Comparison of ENCODE assay signal across 9 cellular contexts in the genomic region with DNA sequence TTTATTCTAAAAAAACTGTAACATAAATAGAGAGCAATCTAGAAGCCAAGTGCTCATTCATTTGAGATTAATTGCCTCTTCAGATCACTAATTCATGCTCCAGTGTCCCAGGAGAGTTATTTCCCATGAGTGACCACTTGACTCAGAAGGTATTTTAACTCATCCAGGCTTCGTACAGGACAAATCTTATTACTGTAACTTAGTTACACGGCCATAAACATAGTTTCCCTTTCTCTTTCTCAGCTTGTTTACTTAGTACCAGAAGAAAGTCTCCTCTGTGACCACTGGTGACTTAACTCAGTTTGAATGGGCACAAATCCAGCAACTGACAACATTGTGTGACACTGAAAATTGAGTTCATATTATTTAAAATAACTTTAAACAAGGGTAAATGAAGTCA. TPM values are rescaled to one million over a fixed set of nuclear protein-coding genes. Genes with fewer than 3 reads are reported as not detected.
DNase-seq lines count a peak whose midpoint lies in the region; ATAC-seq and TF ChIP-seq lines count a peak whose summit lies in the region.
"Had no signal": no experiment of that assay in that cellular context is flagged by ENCODE, and none has a peak within 500 bp of the region (broad histone marks: within the 10 kb centered on the region; RNA-seq: fewer than 3 reads in every experiment).

No MANE protein-coding gene starts in this region.

- 35% methylated on average over 2 of the region's 2 CpGs for WGBS in smooth muscle cell (ENCODE audit: low lambda C conversion rate)

- H3K79me2 ChIP-seq in smooth muscle cell (ENCODE audit: low read depth) = no peaks in the 10 kb centered on the region

- no peaks in the 10 kb centered on the region for H4K20me1 ChIP-seq in smooth muscle cell (ENCODE audit: low read depth)

- peak overlapping the region; percentile 3 for H3K27ac ChIP-seq in smooth muscle cell (ENCODE audit: low read depth)
- H3K27ac ChIP-seq: thoracic aorta had no signal

- H3K4me2 ChIP-seq in smooth muscle cell = no peak overlapping the region

- ATAC-seq in HG03432 (IDR thresholded peaks at IDR 0.05; ENCODE audit: unreplicated experiment) = peak; percentile 77

- no peak for TF ChIP-seq CTCF in smooth muscle cell (IDR thresholded peaks at IDR 0.05; ENCODE audit: borderline replicate concordance, insufficient read depth, poor library complexity, severe bottlenecking)

- no peaks in the 10 kb centered on the region for H3K9me3 ChIP-seq in smooth muscle cell (replicated peaks; ENCODE audit: low read depth)
- no peaks in the 10 kb centered on the region for H3K9me3 ChIP-seq in HAP-1
- H3K9me3 ChIP-seq: thoracic aorta had no signal

- H3K9ac ChIP-seq in smooth muscle cell (ENCODE audit: low read depth) = no peak overlapping the region

- DNase-seq in NCI-H2196 (lab: John Stamatoyannopoulos, UW; ENCODE audit: unreplicated experiment) = peak; percentile 33
- no peak for DNase-seq in NCI-H2196 treated with DMSO at 0.1 percent for 48 hours (lab: John Stamatoyannopoulos, UW; ENCODE audit: unreplicated experiment)
- DNase-seq in T1000 (lab: John Stamatoyannopoulos, UW) = peak; percentile 7
- no peak for DNase-seq in smooth muscle cell (lab: John Stamatoyannopoulos, UW; ENCODE audit: unreplicated experiment)
- DNase-seq in HAP-1 (ENCODE audit: low spot score in 2 of 2) = no peak
- no peak for DNase-seq in medulla oblongata (ENCODE audit: extremely low spot score)
- no peak for DNase-seq in KBM-7

- in situ Hi-C loops in HAP-1 (cut with MboI; ENCODE audit: low sequenced_read_pairs) = no loop called here
- in situ Hi-C loops in KBM-7 (cut with MboI; ENCODE audit: low pct_unique_long_range_greater_than_20kb, low sequenced_read_pairs) = loop anchor here (25.0 kb wide), 1 partner anchor 550 kb away; no protein-coding TSS in a partner anchor

- no peaks in the 10 kb centered on the region for H3K4me1 ChIP-seq in smooth muscle cell (ENCODE audit: low read depth)
- no peaks in the 10 kb centered on the region for H3K4me1 ChIP-seq in HAP-1

- H3K27me3 ChIP-seq in smooth muscle cell (ENCODE audit: low read depth) (no peaks in the 10 kb centered on the region), HAP-1 (ENCODE audit: low read depth) (no peaks in the 10 kb centered on the region)

- H3K4me3 ChIP-seq in smooth muscle cell (peak overlapping the region; percentile 5), HAP-1 (no peak overlapping the region)
- H3K4me3 ChIP-seq: thoracic aorta had no signal

- peaks cover 6% of the 10 kb centered on the region for H3F3A ChIP-seq in smooth muscle cell (ENCODE audit: low read depth)

- H3K36me3 ChIP-seq in smooth muscle cell (ENCODE audit: low read depth) = peaks cover 5% of the 10 kb centered on the region
- peaks cover 3% of the 10 kb centered on the region for H3K36me3 ChIP-seq in HAP-1 (replicated peaks)
- H3K36me3 ChIP-seq: thoracic aorta had no signal

- H2AFZ ChIP-seq in smooth muscle cell (ENCODE audit: low read depth) = no peak overlapping the region

RNA-seq across cellular contexts. Expression of gene MMADHC, which starts 25.3 kb away (rescaled TPM):
- total RNA-seq in smooth muscle cell = 174 and 188 TPM in 2 replicates
- polyA plus RNA-seq in smooth muscle cell = 141 and 159 TPM in 2 replicates

Comparison
In these comparisons a context has a peak if more than half of its experiments do, and no peak if none do; other contexts are left out.
1. DNase-seq: peak in NCI-H2196 (single experiment) and T1000 (single experiment); none in NCI-H2196 treated with DMSO at 0.1 percent for 48 hours (single experiment), smooth muscle cell (single experiment), HAP-1 (0 of 2), medulla oblongata (single experiment) and KBM-7 (single experiment).